1 cellular context compared by ENCODE assay signal in the genomic region with DNA sequence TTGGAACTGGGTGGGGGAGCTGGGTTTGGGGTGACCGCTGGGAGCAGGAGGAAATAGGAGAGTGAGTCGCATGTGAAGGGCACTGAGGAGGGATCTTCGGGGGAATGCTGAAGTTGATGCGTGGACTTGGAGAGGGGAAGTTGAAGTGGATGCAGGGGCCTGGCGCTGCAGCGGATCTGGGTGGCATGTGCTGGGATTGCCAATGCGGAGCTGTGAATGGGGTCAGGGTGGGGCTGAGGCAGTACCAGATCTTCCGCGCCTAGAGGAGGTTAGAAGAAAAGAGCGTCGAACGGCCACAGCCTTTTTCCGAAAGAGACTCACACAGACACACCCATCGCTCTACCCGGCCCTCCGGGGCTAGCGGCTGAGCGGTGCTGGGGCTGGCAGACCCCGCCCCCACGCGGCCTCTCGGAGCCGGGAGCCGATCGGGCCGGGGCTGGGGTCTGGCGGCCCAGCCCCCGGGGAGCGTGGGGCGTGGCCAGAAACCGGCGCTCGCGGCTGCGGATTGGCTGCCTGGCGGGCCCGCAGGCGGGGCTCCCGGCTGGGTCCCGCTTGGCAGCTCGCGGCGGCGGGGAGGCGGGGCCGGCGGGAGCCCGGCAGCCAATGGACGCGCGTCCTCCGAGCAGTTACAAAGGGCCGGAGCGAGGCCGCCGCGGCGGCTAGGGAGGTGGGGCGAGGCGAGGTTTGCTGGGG.
TF ChIP-seq lines count a peak whose summit lies in the region.

A gene (plus strand): TSS at position 655 of the 693 bp plus-strand sequence. CDS start 93 bp downstream, outside the sequence.

TF ChIP-seq in HEK293, 187 proteins besides CTCF, POLR2A, EP300 and RAD21 (continued from another document and continues in another):
- TF ChIP-seq, protein P1, sequence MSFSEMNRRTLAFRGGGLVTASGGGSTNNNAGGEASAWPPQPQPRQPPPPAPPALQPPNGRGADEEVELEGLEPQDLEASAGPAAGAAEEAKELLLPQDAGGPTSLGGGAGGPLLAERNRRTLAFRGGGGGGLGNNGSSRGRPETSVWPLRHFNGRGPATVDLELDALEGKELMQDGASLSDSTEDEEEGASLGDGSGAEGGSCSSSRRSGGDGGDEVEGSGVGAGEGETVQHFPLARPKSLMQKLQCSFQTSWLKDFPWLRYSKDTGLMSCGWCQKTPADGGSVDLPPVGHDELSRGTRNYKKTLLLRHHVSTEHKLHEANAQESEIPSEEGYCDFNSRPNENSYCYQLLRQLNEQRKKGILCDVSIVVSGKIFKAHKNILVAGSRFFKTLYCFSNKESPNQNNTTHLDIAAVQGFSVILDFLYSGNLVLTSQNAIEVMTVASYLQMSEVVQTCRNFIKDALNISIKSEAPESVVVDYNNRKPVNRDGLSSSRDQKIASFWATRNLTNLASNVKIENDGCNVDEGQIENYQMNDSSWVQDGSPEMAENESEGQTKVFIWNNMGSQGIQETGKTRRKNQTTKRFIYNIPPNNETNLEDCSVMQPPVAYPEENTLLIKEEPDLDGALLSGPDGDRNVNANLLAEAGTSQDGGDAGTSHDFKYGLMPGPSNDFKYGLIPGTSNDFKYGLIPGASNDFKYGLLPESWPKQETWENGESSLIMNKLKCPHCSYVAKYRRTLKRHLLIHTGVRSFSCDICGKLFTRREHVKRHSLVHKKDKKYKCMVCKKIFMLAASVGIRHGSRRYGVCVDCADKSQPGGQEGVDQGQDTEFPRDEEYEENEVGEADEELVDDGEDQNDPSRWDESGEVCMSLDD (tag by site-specific recombination; IDR thresholded peaks at IDR 0.05) = no peak
- TF ChIP-seq ZNF514 (tag by site-specific recombination; IDR thresholded peaks at IDR 0.05) (no peak), ZNF155 (tag by site-specific recombination; IDR thresholded peaks at IDR 0.05) (no peak), ZNF776 (tag by site-specific recombination; IDR thresholded peaks at IDR 0.05; ENCODE audit: borderline replicate concordance) (no peak), ZNF140 (tag by site-specific recombination; IDR thresholded peaks at IDR 0.05) (no peak), ZNF530 (tag by site-specific recombination; IDR thresholded peaks at IDR 0.05; ENCODE audit: low read depth) (no peak), ZBTB20 (tag by site-specific recombination; IDR thresholded peaks at IDR 0.05) (peak; percentile 90), ZNF274 (IDR thresholded peaks at IDR 0.05; ENCODE audit: low read length) (no peak), ZNF274 (tag by site-specific recombination; IDR thresholded peaks at IDR 0.05; ENCODE audit: borderline replicate concordance) (no peak), ZNF214 (tag by site-specific recombination; IDR thresholded peaks at IDR 0.05; ENCODE audit: borderline replicate concordance) (no peak), ZNF785 (tag by site-specific recombination; IDR thresholded peaks at IDR 0.05) (no peak), ZNF366 (tag by site-specific recombination; conservative IDR thresholded peaks at IDR 0.05) (no peak), WT1 (tag by site-specific recombination; IDR thresholded peaks at IDR 0.05) (no peak), ZNF596 (tag by site-specific recombination; IDR thresholded peaks at IDR 0.05) (no peak), ZNF670 (tag by site-specific recombination; IDR thresholded peaks at IDR 0.05; ENCODE audit: low read depth) (no peak), HOXA7 (CRISPR knock-in tag; IDR thresholded peaks at IDR 0.05; ENCODE audit: borderline replicate concordance) (no peak), ZBTB48 (tag by site-specific recombination; IDR thresholded peaks at IDR 0.05) (no peak), ZNF510 (tag by site-specific recombination; IDR thresholded peaks at IDR 0.05; ENCODE audit: insufficient replicate concordance) (no peak), KLF10 (tag by site-specific recombination; IDR thresholded peaks at IDR 0.05) (peak; percentile 89), SALL2 (tag by site-specific recombination; IDR thresholded peaks at IDR 0.05; ENCODE audit: borderline replicate concordance) (no peak), ZNF629 (tag by site-specific recombination; IDR thresholded peaks at IDR 0.05) (no peak), ZNF391 (tag by site-specific recombination; IDR thresholded peaks at IDR 0.05; ENCODE audit: borderline replicate concordance, low read depth) (no peak), ZFP69B (tag by site-specific recombination; IDR thresholded peaks at IDR 0.05) (no peak; the same call in 1 of the 2 replicates), ZFHX2 (tag by site-specific recombination; conservative IDR thresholded peaks at IDR 0.05) (no peak), ZNF544 (tag by site-specific recombination; IDR thresholded peaks at IDR 0.05) (no peak), ZNF133 (tag by site-specific recombination; IDR thresholded peaks at IDR 0.05) (no peak), ZNF354C (tag by site-specific recombination; IDR thresholded peaks at IDR 0.05; ENCODE audit: borderline replicate concordance, low read depth) (no peak), ZNF76 (tag by site-specific recombination; IDR thresholded peaks at IDR 0.05; ENCODE audit: borderline replicate concordance, low read depth) (no peak), ZNF23 (tag by site-specific recombination; IDR thresholded peaks at IDR 0.05; ENCODE audit: borderline replicate concordance) (no peak), YY2 (tag by site-specific recombination; IDR thresholded peaks at IDR 0.05) (no peak), HOXC10 (CRISPR knock-in tag; IDR thresholded peaks at IDR 0.05) (no peak), ZNF701 (tag by site-specific recombination; IDR thresholded peaks at IDR 0.05) (no peak), SETDB1 (IDR thresholded peaks at IDR 0.05; ENCODE audit: insufficient read length, low read length) (no peak), ZNF658 (tag by site-specific recombination; IDR thresholded peaks at IDR 0.05) (no peak), ZNF707 (tag by site-specific recombination; IDR thresholded peaks at IDR 0.05) (no peak), ZNF37A (tag by site-specific recombination; IDR thresholded peaks at IDR 0.05) (no peak), GLI2 (tag by site-specific recombination; IDR thresholded peaks at IDR 0.05; ENCODE audit: borderline replicate concordance, low read depth) (no peak), MZF1 (tag by site-specific recombination; IDR thresholded peaks at IDR 0.05; ENCODE audit: borderline replicate concordance) (no peak), ZXDB (tag by site-specific recombination; IDR thresholded peaks at IDR 0.05) (no peak), KLF16 (tag by site-specific recombination; IDR thresholded peaks at IDR 0.05) (no peak)
- TF ChIP-seq, protein P2, sequence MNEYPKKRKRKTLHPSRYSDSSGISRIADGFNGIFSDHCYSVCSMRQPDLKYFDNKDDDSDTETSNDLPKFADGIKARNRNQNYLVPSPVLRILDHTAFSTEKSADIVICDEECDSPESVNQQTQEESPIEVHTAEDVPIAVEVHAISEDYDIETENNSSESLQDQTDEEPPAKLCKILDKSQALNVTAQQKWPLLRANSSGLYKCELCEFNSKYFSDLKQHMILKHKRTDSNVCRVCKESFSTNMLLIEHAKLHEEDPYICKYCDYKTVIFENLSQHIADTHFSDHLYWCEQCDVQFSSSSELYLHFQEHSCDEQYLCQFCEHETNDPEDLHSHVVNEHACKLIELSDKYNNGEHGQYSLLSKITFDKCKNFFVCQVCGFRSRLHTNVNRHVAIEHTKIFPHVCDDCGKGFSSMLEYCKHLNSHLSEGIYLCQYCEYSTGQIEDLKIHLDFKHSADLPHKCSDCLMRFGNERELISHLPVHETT (tag by site-specific recombination; IDR thresholded peaks at IDR 0.05) = no peak
- TF ChIP-seq, protein P3, sequence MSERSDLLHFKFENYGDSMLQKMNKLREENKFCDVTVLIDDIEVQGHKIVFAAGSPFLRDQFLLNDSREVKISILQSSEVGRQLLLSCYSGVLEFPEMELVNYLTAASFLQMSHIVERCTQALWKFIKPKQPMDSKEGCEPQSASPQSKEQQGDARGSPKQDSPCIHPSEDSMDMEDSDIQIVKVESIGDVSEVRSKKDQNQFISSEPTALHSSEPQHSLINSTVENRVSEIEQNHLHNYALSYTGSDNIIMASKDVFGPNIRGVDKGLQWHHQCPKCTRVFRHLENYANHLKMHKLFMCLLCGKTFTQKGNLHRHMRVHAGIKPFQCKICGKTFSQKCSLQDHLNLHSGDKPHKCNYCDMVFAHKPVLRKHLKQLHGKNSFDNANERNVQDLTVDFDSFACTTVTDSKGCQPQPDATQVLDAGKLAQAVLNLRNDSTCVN (tag by site-specific recombination; optimal IDR thresholded peaks at IDR 0.05) = peak; percentile 33
- TF ChIP-seq, protein P4, sequence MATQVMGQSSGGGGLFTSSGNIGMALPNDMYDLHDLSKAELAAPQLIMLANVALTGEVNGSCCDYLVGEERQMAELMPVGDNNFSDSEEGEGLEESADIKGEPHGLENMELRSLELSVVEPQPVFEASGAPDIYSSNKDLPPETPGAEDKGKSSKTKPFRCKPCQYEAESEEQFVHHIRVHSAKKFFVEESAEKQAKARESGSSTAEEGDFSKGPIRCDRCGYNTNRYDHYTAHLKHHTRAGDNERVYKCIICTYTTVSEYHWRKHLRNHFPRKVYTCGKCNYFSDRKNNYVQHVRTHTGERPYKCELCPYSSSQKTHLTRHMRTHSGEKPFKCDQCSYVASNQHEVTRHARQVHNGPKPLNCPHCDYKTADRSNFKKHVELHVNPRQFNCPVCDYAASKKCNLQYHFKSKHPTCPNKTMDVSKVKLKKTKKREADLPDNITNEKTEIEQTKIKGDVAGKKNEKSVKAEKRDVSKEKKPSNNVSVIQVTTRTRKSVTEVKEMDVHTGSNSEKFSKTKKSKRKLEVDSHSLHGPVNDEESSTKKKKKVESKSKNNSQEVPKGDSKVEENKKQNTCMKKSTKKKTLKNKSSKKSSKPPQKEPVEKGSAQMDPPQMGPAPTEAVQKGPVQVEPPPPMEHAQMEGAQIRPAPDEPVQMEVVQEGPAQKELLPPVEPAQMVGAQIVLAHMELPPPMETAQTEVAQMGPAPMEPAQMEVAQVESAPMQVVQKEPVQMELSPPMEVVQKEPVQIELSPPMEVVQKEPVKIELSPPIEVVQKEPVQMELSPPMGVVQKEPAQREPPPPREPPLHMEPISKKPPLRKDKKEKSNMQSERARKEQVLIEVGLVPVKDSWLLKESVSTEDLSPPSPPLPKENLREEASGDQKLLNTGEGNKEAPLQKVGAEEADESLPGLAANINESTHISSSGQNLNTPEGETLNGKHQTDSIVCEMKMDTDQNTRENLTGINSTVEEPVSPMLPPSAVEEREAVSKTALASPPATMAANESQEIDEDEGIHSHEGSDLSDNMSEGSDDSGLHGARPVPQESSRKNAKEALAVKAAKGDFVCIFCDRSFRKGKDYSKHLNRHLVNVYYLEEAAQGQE (tag by site-specific recombination; IDR thresholded peaks at IDR 0.05) = no peak
- TF ChIP-seq, protein P5, sequence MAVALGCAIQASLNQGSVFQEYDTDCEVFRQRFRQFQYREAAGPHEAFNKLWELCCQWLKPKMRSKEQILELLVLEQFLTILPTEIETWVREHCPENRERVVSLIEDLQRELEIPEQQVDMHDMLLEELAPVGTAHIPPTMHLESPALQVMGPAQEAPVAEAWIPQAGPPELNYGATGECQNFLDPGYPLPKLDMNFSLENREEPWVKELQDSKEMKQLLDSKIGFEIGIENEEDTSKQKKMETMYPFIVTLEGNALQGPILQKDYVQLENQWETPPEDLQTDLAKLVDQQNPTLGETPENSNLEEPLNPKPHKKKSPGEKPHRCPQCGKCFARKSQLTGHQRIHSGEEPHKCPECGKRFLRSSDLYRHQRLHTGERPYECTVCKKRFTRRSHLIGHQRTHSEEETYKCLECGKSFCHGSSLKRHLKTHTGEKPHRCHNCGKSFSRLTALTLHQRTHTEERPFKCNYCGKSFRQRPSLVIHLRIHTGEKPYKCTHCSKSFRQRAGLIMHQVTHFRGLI (tag by site-specific recombination; IDR thresholded peaks at IDR 0.05) = no peak
- TF ChIP-seq, protein P6, sequence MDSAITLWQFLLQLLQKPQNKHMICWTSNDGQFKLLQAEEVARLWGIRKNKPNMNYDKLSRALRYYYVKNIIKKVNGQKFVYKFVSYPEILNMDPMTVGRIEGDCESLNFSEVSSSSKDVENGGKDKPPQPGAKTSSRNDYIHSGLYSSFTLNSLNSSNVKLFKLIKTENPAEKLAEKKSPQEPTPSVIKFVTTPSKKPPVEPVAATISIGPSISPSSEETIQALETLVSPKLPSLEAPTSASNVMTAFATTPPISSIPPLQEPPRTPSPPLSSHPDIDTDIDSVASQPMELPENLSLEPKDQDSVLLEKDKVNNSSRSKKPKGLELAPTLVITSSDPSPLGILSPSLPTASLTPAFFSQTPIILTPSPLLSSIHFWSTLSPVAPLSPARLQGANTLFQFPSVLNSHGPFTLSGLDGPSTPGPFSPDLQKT (IDR thresholded peaks at IDR 0.05; ENCODE audit: borderline replicate concordance, low read depth, low read length) = no peak
- TF ChIP-seq, protein P7, sequence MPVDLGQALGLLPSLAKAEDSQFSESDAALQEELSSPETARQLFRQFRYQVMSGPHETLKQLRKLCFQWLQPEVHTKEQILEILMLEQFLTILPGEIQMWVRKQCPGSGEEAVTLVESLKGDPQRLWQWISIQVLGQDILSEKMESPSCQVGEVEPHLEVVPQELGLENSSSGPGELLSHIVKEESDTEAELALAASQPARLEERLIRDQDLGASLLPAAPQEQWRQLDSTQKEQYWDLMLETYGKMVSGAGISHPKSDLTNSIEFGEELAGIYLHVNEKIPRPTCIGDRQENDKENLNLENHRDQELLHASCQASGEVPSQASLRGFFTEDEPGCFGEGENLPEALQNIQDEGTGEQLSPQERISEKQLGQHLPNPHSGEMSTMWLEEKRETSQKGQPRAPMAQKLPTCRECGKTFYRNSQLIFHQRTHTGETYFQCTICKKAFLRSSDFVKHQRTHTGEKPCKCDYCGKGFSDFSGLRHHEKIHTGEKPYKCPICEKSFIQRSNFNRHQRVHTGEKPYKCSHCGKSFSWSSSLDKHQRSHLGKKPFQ (tag by site-specific recombination; IDR thresholded peaks at IDR 0.05) = no peak
- TF ChIP-seq, protein P8, sequence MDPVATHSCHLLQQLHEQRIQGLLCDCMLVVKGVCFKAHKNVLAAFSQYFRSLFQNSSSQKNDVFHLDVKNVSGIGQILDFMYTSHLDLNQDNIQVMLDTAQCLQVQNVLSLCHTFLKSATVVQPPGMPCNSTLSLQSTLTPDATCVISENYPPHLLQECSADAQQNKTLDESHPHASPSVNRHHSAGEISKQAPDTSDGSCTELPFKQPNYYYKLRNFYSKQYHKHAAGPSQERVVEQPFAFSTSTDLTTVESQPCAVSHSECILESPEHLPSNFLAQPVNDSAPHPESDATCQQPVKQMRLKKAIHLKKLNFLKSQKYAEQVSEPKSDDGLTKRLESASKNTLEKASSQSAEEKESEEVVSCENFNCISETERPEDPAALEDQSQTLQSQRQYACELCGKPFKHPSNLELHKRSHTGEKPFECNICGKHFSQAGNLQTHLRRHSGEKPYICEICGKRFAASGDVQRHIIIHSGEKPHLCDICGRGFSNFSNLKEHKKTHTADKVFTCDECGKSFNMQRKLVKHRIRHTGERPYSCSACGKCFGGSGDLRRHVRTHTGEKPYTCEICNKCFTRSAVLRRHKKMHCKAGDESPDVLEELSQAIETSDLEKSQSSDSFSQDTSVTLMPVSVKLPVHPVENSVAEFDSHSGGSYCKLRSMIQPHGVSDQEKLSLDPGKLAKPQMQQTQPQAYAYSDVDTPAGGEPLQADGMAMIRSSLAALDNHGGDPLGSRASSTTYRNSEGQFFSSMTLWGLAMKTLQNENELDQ (tag by site-specific recombination; IDR thresholded peaks at IDR 0.05; ENCODE audit: low read depth) = no peak
